Comparison of ENCODE assay signal across 11 cellular contexts in genomic region chr6:23212398-23212797, GRCh38.
"Had no signal": no experiment of that assay in that cellular context is flagged by ENCODE, and none has a peak within 500 bp of the region (broad histone marks: within the 10 kb centered on the region; RNA-seq: fewer than 3 reads in every experiment).

No MANE protein-coding gene starts in this region.

- H3K9me3 ChIP-seq: HAP-1 had no signal

- FAIRE-seq: H1, H54 had no signal

- H3K4me3 ChIP-seq: GM23248, GM23338, HAP-1 had no signal

- H3K4me1 Mint-ChIP-seq: GM23338, H9 had no signal

- H3K4me3 Mint-ChIP-seq: GM23338, H9, HFFc6 had no signal

- ATAC-seq: GM23338, HCT116 had no signal

- H3K27ac ChIP-seq: GM23248 had no signal

- DNase-seq: GM23248, GOT3, H7, H9, HCEC 1CT, HFFc6 had no signal

- H3K27ac Mint-ChIP-seq: GM23338, H9, HFFc6 had no signal

- H3K4me1 ChIP-seq: HAP-1 had no signal

- H3K4me2 ChIP-seq: GM23338 had no signal

- H2AFZ ChIP-seq: GM23248, GM23338 had no signal

- H3K36me3 ChIP-seq: HAP-1 had no signal

- H3K9ac ChIP-seq: GM23248 had no signal
